In the genomic region with DNA sequence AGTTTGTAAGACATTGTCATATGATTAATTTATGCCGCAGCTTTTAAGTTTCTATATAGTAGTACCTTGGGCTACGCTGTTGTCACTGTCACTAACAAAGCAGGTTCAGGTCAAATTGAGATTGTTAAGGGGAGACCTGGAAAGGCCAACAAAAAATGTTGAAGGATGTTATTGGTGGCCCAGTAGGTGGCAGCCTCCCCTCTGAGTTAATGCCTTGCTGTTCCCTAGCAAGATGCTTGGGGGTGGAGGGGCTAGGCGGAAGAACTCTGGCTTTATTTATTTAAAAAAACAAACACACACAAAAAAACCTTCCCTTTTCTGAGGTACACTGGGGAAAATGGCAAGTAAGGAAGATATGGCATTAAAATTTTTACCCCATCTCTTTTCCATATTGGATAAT, we compare ENCODE assay signal across 9 cellular contexts.
DNase-seq lines count a peak whose midpoint lies in the region; ATAC-seq and TF ChIP-seq lines count a peak whose summit lies in the region.
"Had no signal": no experiment of that assay in that cellular context is flagged by ENCODE, and none has a peak within 500 bp of the region (broad histone marks: within the 10 kb centered on the region; RNA-seq: fewer than 3 reads in every experiment).

No MANE protein-coding gene starts in this region.

- H3K4me1 ChIP-seq in HCT116 (ENCODE audit: control insufficient read depth in 1 of 2, insufficient read depth in 2 of 2, low read length in 2 of 2): no peaks in the 10 kb centered on the region

- H3K79me2 ChIP-seq in HCT116 (ENCODE audit: insufficient read depth, low read length): no peaks in the 10 kb centered on the region

- no peak overlapping the region for H3K4me3 ChIP-seq in HCT116 (replicated peaks in 1 of 2; ENCODE audit: low read depth in 1 of 2, low read length in 2 of 2)

- CTCF ChIA-PET in HCT116 (lab: Charles Lee): no interaction called here

- BruUV-seq in HCT116 (replicated peaks; lab: Mats Ljungman, UMichigan): no TSS peak

- peak; percentile 62 to 67 (median 64); a peak in 5 of 6 replicates for TF ChIP-seq CTCF in HCT116 (IDR thresholded peaks at IDR 0.05 in 2 of 3, conservative IDR thresholded peaks at IDR 0.05 in 1 of 3; ENCODE audit: borderline replicate concordance in 1 of 3, insufficient read depth in 1 of 3, low read depth in 2 of 3, low read length in 2 of 3)

- H3K27ac ChIP-seq in HCT116 (ENCODE audit: low read depth, low read length): no peak overlapping the region

- RAD21 ChIA-PET in HCT116 (lab: Charles Lee; ENCODE audit: low non-redundant PET in 1 of 2, low total read pairs in 2 of 2, uncharacterized antibody in 2 of 2, unreplicated experiment in 2 of 2): no interaction called here

- H4K20me1 ChIP-seq in HCT116 (ENCODE audit: insufficient read depth): no peaks in the 10 kb centered on the region

- DNase-seq in DMS153 treated with DMSO at 0.1 percent for 48 hours (lab: John Stamatoyannopoulos, UW; ENCODE audit: unreplicated experiment): peak; percentile 78
- peak; percentile 16 for DNase-seq in HCT116 (ENCODE audit: low read depth, low spot score)
- peak; percentile 17 for DNase-seq in NCI-H345 treated with DMSO at 0.1 percent for 48 hours (lab: John Stamatoyannopoulos, UW; ENCODE audit: unreplicated experiment)
- peak; percentile 42 for DNase-seq in dermis blood vessel endothelial cell
- DNase-seq in putamen (ENCODE audit: low spot score): peak; percentile 1

- no peaks in the 10 kb centered on the region for H3K27me3 ChIP-seq in HCT116 (ENCODE audit: insufficient read depth, low read length)

- intact Hi-C loops in HCT116 (cut with micrococcal nuclease): no loop called here

- H2AFZ ChIP-seq in HCT116 (ENCODE audit: low read depth, low read length, poor library complexity, severe bottlenecking): peak overlapping the region; percentile 38

- H3K4me2 ChIP-seq in HCT116 (ENCODE audit: low read length): no peak overlapping the region

- no peaks in the 10 kb centered on the region for H3K36me3 ChIP-seq in HCT116 (ENCODE audit: control insufficient read depth in 1 of 2, insufficient read depth in 2 of 2, low read length in 2 of 2)

- no peaks in the 10 kb centered on the region for H3K9me2 ChIP-seq in HCT116 (ENCODE audit: insufficient read depth)

- H3K9me3 ChIP-seq in HCT116 (ENCODE audit: control insufficient read depth in 1 of 2, insufficient read depth in 1 of 2, low read depth in 1 of 2, low read length in 2 of 2): no peaks in the 10 kb centered on the region

- TF ChIP-seq POLR2A in HCT116 (IDR thresholded peaks at IDR 0.05; ENCODE audit: borderline replicate concordance, extremely low read depth, insufficient read depth, insufficient read length): no peak

- POLR2A ChIA-PET in HCT116 (lab: Charles Lee): no interaction called here

- ATAC-seq in HCT116: peak; percentile 93
- ATAC-seq in HG03469 (IDR thresholded peaks at IDR 0.05; ENCODE audit: unreplicated experiment): no peak
- ATAC-seq in HG03439 (IDR thresholded peaks at IDR 0.05; ENCODE audit: unreplicated experiment): no peak
- no peak for ATAC-seq in HG03565 (IDR thresholded peaks at IDR 0.05; ENCODE audit: unreplicated experiment)
- ATAC-seq: left colon had no signal

- no peak overlapping the region for H3K9ac ChIP-seq in HCT116 (ENCODE audit: low read length)

- TF ChIP-seq RAD21 in HCT116 (IDR thresholded peaks at IDR 0.05; ENCODE audit: low read depth): peak; percentile 66

TF ChIP-seq in HCT116, 20 proteins besides CTCF, POLR2A, EP300 and RAD21:
- TF ChIP-seq SP1 (IDR thresholded peaks at IDR 0.05; ENCODE audit: low read depth) (no peak), FOSL1 (IDR thresholded peaks at IDR 0.05; ENCODE audit: low read depth) (no peak), POLR2AphosphoS5 (IDR thresholded peaks at IDR 0.05; ENCODE audit: low read depth, low read length) (no peak), TCF7L2 (IDR thresholded peaks at IDR 0.05; ENCODE audit: borderline replicate concordance, extremely low read depth, insufficient read depth, insufficient read length) (no peak), YY1 (IDR thresholded peaks at IDR 0.05; ENCODE audit: extremely low read depth, insufficient replicate concordance, low read depth, low read length) (no peak), EZH2 (IDR thresholded peaks at IDR 0.05) (no peak), CBX3 (IDR thresholded peaks at IDR 0.05; ENCODE audit: low read depth) (no peak), EZH2phosphoT487 (IDR thresholded peaks at IDR 0.05; ENCODE audit: borderline replicate concordance) (no peak), EGR1 (IDR thresholded peaks at IDR 0.05; ENCODE audit: low read depth) (no peak), ZFX (IDR thresholded peaks at IDR 0.05) (no peak)
- TF ChIP-seq, protein P1, sequence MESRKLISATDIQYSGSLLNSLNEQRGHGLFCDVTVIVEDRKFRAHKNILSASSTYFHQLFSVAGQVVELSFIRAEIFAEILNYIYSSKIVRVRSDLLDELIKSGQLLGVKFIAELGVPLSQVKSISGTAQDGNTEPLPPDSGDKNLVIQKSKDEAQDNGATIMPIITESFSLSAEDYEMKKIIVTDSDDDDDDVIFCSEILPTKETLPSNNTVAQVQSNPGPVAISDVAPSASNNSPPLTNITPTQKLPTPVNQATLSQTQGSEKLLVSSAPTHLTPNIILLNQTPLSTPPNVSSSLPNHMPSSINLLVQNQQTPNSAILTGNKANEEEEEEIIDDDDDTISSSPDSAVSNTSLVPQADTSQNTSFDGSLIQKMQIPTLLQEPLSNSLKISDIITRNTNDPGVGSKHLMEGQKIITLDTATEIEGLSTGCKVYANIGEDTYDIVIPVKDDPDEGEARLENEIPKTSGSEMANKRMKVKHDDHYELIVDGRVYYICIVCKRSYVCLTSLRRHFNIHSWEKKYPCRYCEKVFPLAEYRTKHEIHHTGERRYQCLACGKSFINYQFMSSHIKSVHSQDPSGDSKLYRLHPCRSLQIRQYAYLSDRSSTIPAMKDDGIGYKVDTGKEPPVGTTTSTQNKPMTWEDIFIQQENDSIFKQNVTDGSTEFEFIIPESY (IDR thresholded peaks at IDR 0.05; ENCODE audit: extremely low read depth, insufficient replicate concordance, low read length): no peak
- TF ChIP-seq, protein P2, sequence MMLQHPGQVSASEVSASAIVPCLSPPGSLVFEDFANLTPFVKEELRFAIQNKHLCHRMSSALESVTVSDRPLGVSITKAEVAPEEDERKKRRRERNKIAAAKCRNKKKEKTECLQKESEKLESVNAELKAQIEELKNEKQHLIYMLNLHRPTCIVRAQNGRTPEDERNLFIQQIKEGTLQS (IDR thresholded peaks at IDR 0.05): no peak
- TF ChIP-seq, protein P3, sequence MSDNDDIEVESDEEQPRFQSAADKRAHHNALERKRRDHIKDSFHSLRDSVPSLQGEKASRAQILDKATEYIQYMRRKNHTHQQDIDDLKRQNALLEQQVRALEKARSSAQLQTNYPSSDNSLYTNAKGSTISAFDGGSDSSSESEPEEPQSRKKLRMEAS (IDR thresholded peaks at IDR 0.05): no peak
- TF ChIP-seq, protein P4, sequence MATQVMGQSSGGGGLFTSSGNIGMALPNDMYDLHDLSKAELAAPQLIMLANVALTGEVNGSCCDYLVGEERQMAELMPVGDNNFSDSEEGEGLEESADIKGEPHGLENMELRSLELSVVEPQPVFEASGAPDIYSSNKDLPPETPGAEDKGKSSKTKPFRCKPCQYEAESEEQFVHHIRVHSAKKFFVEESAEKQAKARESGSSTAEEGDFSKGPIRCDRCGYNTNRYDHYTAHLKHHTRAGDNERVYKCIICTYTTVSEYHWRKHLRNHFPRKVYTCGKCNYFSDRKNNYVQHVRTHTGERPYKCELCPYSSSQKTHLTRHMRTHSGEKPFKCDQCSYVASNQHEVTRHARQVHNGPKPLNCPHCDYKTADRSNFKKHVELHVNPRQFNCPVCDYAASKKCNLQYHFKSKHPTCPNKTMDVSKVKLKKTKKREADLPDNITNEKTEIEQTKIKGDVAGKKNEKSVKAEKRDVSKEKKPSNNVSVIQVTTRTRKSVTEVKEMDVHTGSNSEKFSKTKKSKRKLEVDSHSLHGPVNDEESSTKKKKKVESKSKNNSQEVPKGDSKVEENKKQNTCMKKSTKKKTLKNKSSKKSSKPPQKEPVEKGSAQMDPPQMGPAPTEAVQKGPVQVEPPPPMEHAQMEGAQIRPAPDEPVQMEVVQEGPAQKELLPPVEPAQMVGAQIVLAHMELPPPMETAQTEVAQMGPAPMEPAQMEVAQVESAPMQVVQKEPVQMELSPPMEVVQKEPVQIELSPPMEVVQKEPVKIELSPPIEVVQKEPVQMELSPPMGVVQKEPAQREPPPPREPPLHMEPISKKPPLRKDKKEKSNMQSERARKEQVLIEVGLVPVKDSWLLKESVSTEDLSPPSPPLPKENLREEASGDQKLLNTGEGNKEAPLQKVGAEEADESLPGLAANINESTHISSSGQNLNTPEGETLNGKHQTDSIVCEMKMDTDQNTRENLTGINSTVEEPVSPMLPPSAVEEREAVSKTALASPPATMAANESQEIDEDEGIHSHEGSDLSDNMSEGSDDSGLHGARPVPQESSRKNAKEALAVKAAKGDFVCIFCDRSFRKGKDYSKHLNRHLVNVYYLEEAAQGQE (IDR thresholded peaks at IDR 0.05; ENCODE audit: low read depth): no peak

Comparison
In these comparisons a context has a peak if more than half of its experiments do, and no peak if none do; other contexts are left out.
1. DNase-seq: peak in every context shown above with its lines; median percentile 78 in DMS153 treated with DMSO at 0.1 percent for 48 hours; 42 in dermis blood vessel endothelial cell; 17 in NCI-H345 treated with DMSO at 0.1 percent for 48 hours; 16 in HCT116; 1 in putamen.